In genomic region chr7:31416381-31416780, GRCh38 we compare ENCODE assay signal across 30 cellular contexts.
"Had no signal": no experiment of that assay in that cellular context is flagged by ENCODE, and none has a peak within 500 bp of the region (broad histone marks: within the 10 kb centered on the region; RNA-seq: fewer than 3 reads in every experiment).

No MANE protein-coding gene starts in this region.

- H3K36me3 Mint-ChIP-seq: activated CD4-positive, alpha-beta memory T cell treated with anti-CD3 and anti-CD28 coated beads for 36 hours; activated naive CD4-positive, alpha-beta T cell treated with anti-CD3 and anti-CD28 coated beads, Interleukin-2, amount 50 U/mL, for 72 hours had no signal

- H3K9me3 Mint-ChIP-seq: activated CD4-positive, alpha-beta memory T cell treated with anti-CD3 and anti-CD28 coated beads for 36 hours; activated naive CD4-positive, alpha-beta T cell treated with anti-CD3 and anti-CD28 coated beads for 36 hours; activated naive CD4-positive, alpha-beta T cell treated with anti-CD3 and anti-CD28 coated beads, Interleukin-2, amount 50 U/mL, for 72 hours; activated T-cell treated with anti-CD3 and anti-CD28 coated beads, Interleukin-2, amount 50 U/mL, for 4 hours; activated T-helper 1 cell treated with anti-CD3 and anti-CD28 coated beads, Interleukin-12 subunit alpha, Interleukin-12 subunit beta, Interleukin-2, Interleukin-4 antibody, amounts not matched to agents 30 ng/mL and 10 ng/mL and 1 ng/mL, durations not matched to agents 14 hours and 24 hours and 36 hours had no signal

- H3K9me3 ChIP-seq: adrenal gland, body of pancreas, breast epithelium had no signal

- H3K4me3 Mint-ChIP-seq: activated CD4-positive, alpha-beta memory T cell treated with anti-CD3 and anti-CD28 coated beads for 36 hours; activated naive CD4-positive, alpha-beta T cell treated with anti-CD3 and anti-CD28 coated beads for 36 hours; activated T-cell treated with anti-CD3 and anti-CD28 coated beads, Interleukin-2, amount 50 U/mL, for 4 hours; activated T-helper 1 cell treated with anti-CD3 and anti-CD28 coated beads, Interleukin-12 subunit alpha, Interleukin-12 subunit beta, Interleukin-2, Interleukin-4 antibody, amounts not matched to agents 30 ng/mL and 10 ng/mL and 1 ng/mL, durations not matched to agents 14 hours and 24 hours and 36 hours had no signal

- H3K27ac Mint-ChIP-seq: activated CD4-positive, alpha-beta memory T cell treated with anti-CD3 and anti-CD28 coated beads for 36 hours; activated naive CD4-positive, alpha-beta T cell treated with anti-CD3 and anti-CD28 coated beads for 36 hours; activated naive CD4-positive, alpha-beta T cell treated with anti-CD3 and anti-CD28 coated beads, Interleukin-2, amount 50 U/mL, for 72 hours; activated T-helper 1 cell treated with anti-CD3 and anti-CD28 coated beads, Interleukin-12 subunit alpha, Interleukin-12 subunit beta, Interleukin-2, Interleukin-4 antibody, amounts not matched to agents 30 ng/mL and 10 ng/mL and 1 ng/mL, durations not matched to agents 14 hours and 24 hours and 36 hours had no signal

- H3K4me1 ChIP-seq: adrenal gland, body of pancreas, breast epithelium had no signal

- H3K27me3 ChIP-seq: adrenal gland, body of pancreas, breast epithelium had no signal

- H3K4me3 ChIP-seq: adrenal gland, body of pancreas, breast epithelium, coronary artery, PC-9 had no signal

- H3K27me3 Mint-ChIP-seq: activated CD4-positive, alpha-beta memory T cell treated with anti-CD3 and anti-CD28 coated beads for 36 hours had no signal

- DNase-seq: activated CD4-positive, alpha-beta memory T cell treated with anti-CD3 and anti-CD28 coated beads for 36 hours; activated CD4-positive, alpha-beta T cell treated with anti-CD3 and anti-CD28 coated beads for 4 hours; activated CD4-positive, alpha-beta T cell treated with anti-CD3 and anti-CD28 coated beads, Interleukin-2, amount 50 U/mL, for 1 hour; activated CD8-positive, alpha-beta memory T cell treated with anti-CD3 and anti-CD28 coated beads, Interleukin-2, amount 50 U/mL, for 4 hours; activated gamma-delta T cell treated with Interleukin-2 at 50 U/mL for 16 hours; activated naive CD4-positive, alpha-beta T cell treated with anti-CD3 and anti-CD28 coated beads for 36 hours; activated T-cell treated with anti-CD3 and anti-CD28 coated beads for 4 hours; activated T-cell treated with anti-CD3 and anti-CD28 coated beads, Interleukin-2, amount 50 U/mL, for 4 hours; adrenal gland; body of pancreas; MM.1S; MV-4-11; NCI-H1092; NCI-H1694; NCI-H1930; NCI-H2107; NCI-H226; NCI-H510A; NCI-H526; PC-9; SIG-M5; SW 1271; T1000 had no signal

- H3K36me3 ChIP-seq: adrenal gland, breast epithelium had no signal

- H3K27ac ChIP-seq: adrenal gland, body of pancreas, breast epithelium, coronary artery, KMS-11, PC-9, RWPE1 had no signal

- ATAC-seq: activated naive CD4-positive, alpha-beta T cell treated with anti-CD3 and anti-CD28 coated beads, Interleukin-2, amount 50 U/mL, for 72 hours; activated T-cell treated with anti-CD3 and anti-CD28 coated beads, Interleukin-2, amount 50 U/mL, for 4 hours; body of pancreas; Right ventricle myocardium inferior had no signal
